Comparison of ENCODE assay signal across 9 cellular contexts in genomic region chr10:3886666-3887251, GRCh38.
DNase-seq lines count a peak whose midpoint lies in the region; ATAC-seq and TF ChIP-seq lines count a peak whose summit lies in the region.
"Had no signal": no experiment of that assay in that cellular context is flagged by ENCODE, and none has a peak within 500 bp of the region (broad histone marks: within the 10 kb centered on the region; RNA-seq: fewer than 3 reads in every experiment).

No MANE protein-coding gene starts in this region.

- H3K9me3 ChIP-seq in CD4-positive, alpha-beta T cell (ENCODE audit: control insufficient read depth, low read length): no peaks in the 10 kb centered on the region
- H3K9me3 ChIP-seq in MG63: no peaks in the 10 kb centered on the region
- no peaks in the 10 kb centered on the region for H3K9me3 ChIP-seq in neuronal stem cell (replicated peaks in 1 of 2; ENCODE audit: control insufficient read depth in 2 of 2, insufficient read depth in 1 of 2, low read depth in 1 of 2, low read length in 2 of 2)

- H2BK120ac ChIP-seq in neuronal stem cell (ENCODE audit: low read depth, low read length): no peak overlapping the region

- no peak overlapping the region for H2AK5ac ChIP-seq in neuronal stem cell (ENCODE audit: low read depth, low read length)

- H4K8ac ChIP-seq in neuronal stem cell (ENCODE audit: low read depth, low read length): no peak overlapping the region

- CTCF ChIA-PET in CD4-positive, alpha-beta T cell (lab: Charles Lee): no interaction called here
- CTCF ChIA-PET in HEK293T (lab: Yijun Ruan, JAX): no interaction called here

- no peaks in the 10 kb centered on the region for H3K79me1 ChIP-seq in neuronal stem cell (ENCODE audit: low read depth, low read length)

- peak overlapping the region; percentile 87 for H2AFZ ChIP-seq in neuronal stem cell (ENCODE audit: low read length)

- DNase-seq in CD4-positive, alpha-beta T cell: no peak
- peak; percentile 24 for DNase-seq in MG63
- DNase-seq in epithelial cell of esophagus (ENCODE audit: low read depth): peak; percentile 96
- no peak for DNase-seq in neuronal stem cell (ENCODE audit: low spot score)
- DNase-seq in NCI-H128 (lab: John Stamatoyannopoulos, UW; ENCODE audit: unreplicated experiment): no peak
- no peak for DNase-seq in central memory CD4-positive, alpha-beta T cell
- no peak for DNase-seq in HEK293T (ENCODE audit: extremely low spot score)

- no peak for ATAC-seq in CD4-positive, alpha-beta T cell (ENCODE audit: poor library complexity)
- no peak for ATAC-seq in HG02623 (IDR thresholded peaks at IDR 0.05; ENCODE audit: unreplicated experiment)

- peak overlapping the region; percentile 4 for H3K4me3 Mint-ChIP-seq in CD4-positive, alpha-beta T cell

- H3K4me2 ChIP-seq in neuronal stem cell (ENCODE audit: insufficient read depth, low read length, poor library complexity, severe bottlenecking): no peak overlapping the region

- H3K27ac Mint-ChIP-seq in CD4-positive, alpha-beta T cell: peak overlapping the region; percentile 92

- POLR2A ChIA-PET in CD4-positive, alpha-beta T cell (lab: Charles Lee): interaction anchor here (1.0 to 12.5 kb wide), 3 partner anchors 11 to 103 kb away, joined by 3 to 83 read pairs (median 4); partner anchors contain the start of gene KLF6
- POLR2A ChIA-PET in HEK293T (lab: Yijun Ruan, JAX): interaction anchor here (0.6 to 3.3 kb wide), 5 partner anchors 9 to 102 kb away, joined by 3 to 39 read pairs (median 5); partner anchors contain the start of gene KLF6

- H3K4ac ChIP-seq in neuronal stem cell (ENCODE audit: low read length): no peak overlapping the region

- no CpG with 5 or more reads among the region's 11 CpGs for WGBS in neuronal stem cell (ENCODE audit: extremely low coverage in 2 of 2, insufficient read length in 2 of 2, insufficient replicate concordance in 1 of 2), 2 donors

- H3K18ac ChIP-seq in neuronal stem cell (ENCODE audit: low read length): no peak overlapping the region

- H3K4me1 ChIP-seq in neuronal stem cell (ENCODE audit: control insufficient read depth in 2 of 2, insufficient read depth in 1 of 2, low read depth in 1 of 2, low read length in 2 of 2): peaks cover 7 to 14% of the 10 kb centered on the region in 2 donors

- H2BK15ac ChIP-seq in neuronal stem cell (ENCODE audit: low read length): no peak overlapping the region

- H3K23ac ChIP-seq in neuronal stem cell (ENCODE audit: low read depth, low read length, poor library complexity): no peak overlapping the region

- H3K14ac ChIP-seq in neuronal stem cell (ENCODE audit: low read length): no peak overlapping the region

- no peak for TF ChIP-seq CTCF in CD4-positive, alpha-beta T cell (IDR thresholded peaks at IDR 0.05)
- no peak for TF ChIP-seq CTCF in epithelial cell of esophagus (IDR thresholded peaks at IDR 0.05; ENCODE audit: insufficient read depth, low read depth, low read length, missing control alignments)

- H3K27me3 Mint-ChIP-seq in CD4-positive, alpha-beta T cell: no peaks in the 10 kb centered on the region

- H3K27ac ChIP-seq in CD4-positive, alpha-beta T cell (ENCODE audit: low read depth, low read length): no peak overlapping the region
- H3K27ac ChIP-seq in neuronal stem cell (replicated peaks; ENCODE audit: low read length): no peak overlapping the region
- H3K27ac ChIP-seq: cardiac muscle cell had no signal

- no peaks in the 10 kb centered on the region for H3K27me3 ChIP-seq in CD4-positive, alpha-beta T cell (ENCODE audit: control insufficient read depth, insufficient read depth, low read length)
- H3K27me3 ChIP-seq in MG63: no peaks in the 10 kb centered on the region
- H3K27me3 ChIP-seq in neuronal stem cell (ENCODE audit: control insufficient read depth in 3 of 3, insufficient read depth in 3 of 3, low read depth in 1 of 3, low read length in 3 of 3): no peaks in the 10 kb centered on the region
- H3K27me3 ChIP-seq: cardiac muscle cell had no signal

- no peaks in the 10 kb centered on the region for H3K36me3 Mint-ChIP-seq in CD4-positive, alpha-beta T cell (ENCODE audit: low read depth)

- no peaks in the 10 kb centered on the region for H3K9me3 Mint-ChIP-seq in CD4-positive, alpha-beta T cell

- H3K36me3 ChIP-seq in MG63: no peaks in the 10 kb centered on the region
- no peaks in the 10 kb centered on the region for H3K36me3 ChIP-seq in neuronal stem cell (replicated peaks in 1 of 2; ENCODE audit: control insufficient read depth in 2 of 2, insufficient read depth in 2 of 2, low read length in 2 of 2)
- H3K36me3 ChIP-seq: cardiac muscle cell had no signal

- H2BK12ac ChIP-seq in neuronal stem cell (ENCODE audit: low read length): no peak overlapping the region

- H4K91ac ChIP-seq in neuronal stem cell (ENCODE audit: low read depth, low read length, poor library complexity): no peak overlapping the region

- no peak overlapping the region for H3K9ac ChIP-seq in neuronal stem cell (ENCODE audit: low read depth, low read length, poor library complexity)

- H3K4me3 ChIP-seq in MG63: no peak overlapping the region
- no peak overlapping the region for H3K4me3 ChIP-seq in epithelial cell of esophagus (ENCODE audit: low read length)
- H3K4me3 ChIP-seq in neuronal stem cell (ENCODE audit: low read length in 2 of 2): no peak overlapping the region
- H3K4me3 ChIP-seq: cardiac muscle cell had no signal

- H2BK5ac ChIP-seq in neuronal stem cell (ENCODE audit: low read length): no peak overlapping the region

- intact Hi-C loops in CD4-positive, alpha-beta T cell (cut with DNase I, micrococcal nuclease): no loop called here

- peaks cover 15% of the 10 kb centered on the region for H3K4me1 Mint-ChIP-seq in CD4-positive, alpha-beta T cell (ENCODE audit: low read depth)

TF ChIP-seq in HEK293T, 16 proteins besides CTCF, POLR2A, EP300 and RAD21:
- TF ChIP-seq FOXA1 (IDR thresholded peaks at IDR 0.05): no peak
- TF ChIP-seq CTBP1 (IDR thresholded peaks at IDR 0.05; ENCODE audit: borderline replicate concordance): no peak
- TF ChIP-seq SUZ12 (IDR thresholded peaks at IDR 0.05): no peak
- no peak for TF ChIP-seq NFRKB (IDR thresholded peaks at IDR 0.05)
- no peak for TF ChIP-seq L3MBTL2 (conservative IDR thresholded peaks at IDR 0.05)
- TF ChIP-seq HDGF (IDR thresholded peaks at IDR 0.05; ENCODE audit: borderline replicate concordance): no peak
- no peak for TF ChIP-seq ARNT (IDR thresholded peaks at IDR 0.05)
- TF ChIP-seq FOXM1 (IDR thresholded peaks at IDR 0.05; ENCODE audit: borderline replicate concordance): no peak
- no peak for TF ChIP-seq ELF4 (IDR thresholded peaks at IDR 0.05)
- no peak for TF ChIP-seq FOXK2 (IDR thresholded peaks at IDR 0.05)
- TF ChIP-seq TARDBP (IDR thresholded peaks at IDR 0.05): no peak
- no peak for TF ChIP-seq SP1 (IDR thresholded peaks at IDR 0.05)
- TF ChIP-seq BHLHE40 (IDR thresholded peaks at IDR 0.05; ENCODE audit: borderline replicate concordance): no peak
- TF ChIP-seq, protein P1, sequence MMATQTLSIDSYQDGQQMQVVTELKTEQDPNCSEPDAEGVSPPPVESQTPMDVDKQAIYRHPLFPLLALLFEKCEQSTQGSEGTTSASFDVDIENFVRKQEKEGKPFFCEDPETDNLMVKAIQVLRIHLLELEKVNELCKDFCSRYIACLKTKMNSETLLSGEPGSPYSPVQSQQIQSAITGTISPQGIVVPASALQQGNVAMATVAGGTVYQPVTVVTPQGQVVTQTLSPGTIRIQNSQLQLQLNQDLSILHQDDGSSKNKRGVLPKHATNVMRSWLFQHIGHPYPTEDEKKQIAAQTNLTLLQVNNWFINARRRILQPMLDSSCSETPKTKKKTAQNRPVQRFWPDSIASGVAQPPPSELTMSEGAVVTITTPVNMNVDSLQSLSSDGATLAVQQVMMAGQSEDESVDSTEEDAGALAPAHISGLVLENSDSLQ (IDR thresholded peaks at IDR 0.05): no peak
- TF ChIP-seq LEF1 (IDR thresholded peaks at IDR 0.05; ENCODE audit: borderline replicate concordance): no peak
- no peak for TF ChIP-seq ZNF384 (IDR thresholded peaks at IDR 0.05)
TF ChIP-seq in HEK293T: peak in this region for 0.

Comparison
In these comparisons a context has a peak if more than half of its experiments do, and no peak if none do; other contexts are left out.
1. DNase-seq: peak in MG63 (single experiment) and epithelial cell of esophagus (single experiment); none in CD4-positive, alpha-beta T cell (0 of 10), neuronal stem cell (single experiment), NCI-H128 (single experiment), central memory CD4-positive, alpha-beta T cell (single experiment) and HEK293T (single experiment).